Comparison of ENCODE assay signal across 28 cellular contexts in the genomic region with DNA sequence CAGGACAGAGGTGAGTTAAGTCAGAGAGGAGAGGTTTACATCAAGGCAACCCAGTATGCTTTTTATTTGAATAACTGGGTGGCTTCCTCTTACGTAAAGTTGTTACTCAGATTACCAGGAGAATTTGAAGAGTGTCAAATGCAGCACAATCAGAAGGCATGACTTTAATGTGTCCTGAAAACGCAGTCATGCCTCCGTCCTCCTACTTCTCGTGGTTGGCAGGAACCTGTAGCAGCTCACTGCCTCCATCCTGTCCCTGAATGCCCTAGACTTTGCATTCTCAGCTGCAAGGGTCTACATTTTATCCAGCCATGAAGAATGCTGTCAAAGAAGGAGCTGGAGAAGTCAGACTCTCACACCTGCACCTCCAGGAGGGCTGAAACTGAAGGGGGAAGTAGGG.
"Had no signal": no experiment of that assay in that cellular context is flagged by ENCODE, and none has a peak within 500 bp of the region (broad histone marks: within the 10 kb centered on the region; RNA-seq: fewer than 3 reads in every experiment).

No MANE protein-coding gene starts in this region.

- H2AFZ ChIP-seq: neural progenitor cell had no signal

- ATAC-seq: naive thymus-derived CD4-positive, alpha-beta T cell; natural killer cell; right cardiac atrium; right lobe of liver; stimulated activated effector memory CD8-positive, alpha-beta T cell treated with anti-CD3 and anti-CD28 coated beads, Interleukin-12 subunit alpha, Interleukin-12 subunit beta, amount 100 ng/mL, for 72 hours; stimulated activated naive B cell treated with anti-CD40 and anti-IgM and Interleukin-4, amounts not matched to agents 10 μg/mL and 1 μg/mL and 100 μg/mL, for 72 hours had no signal

- H3K9me3 Mint-ChIP-seq: natural killer cell; stimulated activated effector memory CD8-positive, alpha-beta T cell treated with anti-CD3 and anti-CD28 coated beads, Interleukin-12 subunit alpha, Interleukin-12 subunit beta, amount 100 ng/mL, for 72 hours had no signal

- H3K4me3 Mint-ChIP-seq: naive thymus-derived CD4-positive, alpha-beta T cell; natural killer cell; nephron; neural progenitor cell; stimulated activated effector memory CD8-positive, alpha-beta T cell treated with anti-CD3 and anti-CD28 coated beads, Interleukin-12 subunit alpha, Interleukin-12 subunit beta, amount 100 ng/mL, for 72 hours; stimulated activated naive B cell treated with anti-CD40 and anti-IgM and Interleukin-4, amounts not matched to agents 10 μg/mL and 1 μg/mL and 100 μg/mL, for 72 hours; stimulated activated naive CD8-positive, alpha-beta T cell treated with anti-CD3 and anti-CD28 coated beads, Interleukin-15, Interleukin-2, amounts not matched to agents 100 ng/mL and 50 ng/mL, for 24 hours had no signal

- H3K4me1 ChIP-seq: prostate gland, right lobe of liver, sigmoid colon, suprapubic skin, testis, tibial artery, transverse colon, upper lobe of left lung, vagina had no signal

- H3K36me3 Mint-ChIP-seq: natural killer cell; neural progenitor cell; stimulated activated effector memory CD8-positive, alpha-beta T cell treated with anti-CD3 and anti-CD28 coated beads, Interleukin-12 subunit alpha, Interleukin-12 subunit beta, amount 100 ng/mL, for 72 hours had no signal

- H3K27me3 ChIP-seq: neural progenitor cell, neutrophil, ovary, right lobe of liver, sigmoid colon, suprapubic skin, testis, tibial artery, transverse colon, upper lobe of left lung, vagina had no signal

- H3K4me1 Mint-ChIP-seq: naive thymus-derived CD4-positive, alpha-beta T cell; natural killer cell; stimulated activated effector memory CD8-positive, alpha-beta T cell treated with anti-CD3 and anti-CD28 coated beads, Interleukin-12 subunit alpha, Interleukin-12 subunit beta, amount 100 ng/mL, for 72 hours; stimulated activated naive B cell treated with anti-CD40 and anti-IgM and Interleukin-4, amounts not matched to agents 10 μg/mL and 1 μg/mL and 100 μg/mL, for 72 hours had no signal

- H3K27ac Mint-ChIP-seq: naive thymus-derived CD4-positive, alpha-beta T cell; natural killer cell; nephron; neural progenitor cell; stimulated activated effector memory CD8-positive, alpha-beta T cell treated with anti-CD3 and anti-CD28 coated beads, Interleukin-12 subunit alpha, Interleukin-12 subunit beta, amount 100 ng/mL, for 72 hours; stimulated activated naive B cell treated with anti-CD40 and anti-IgM and Interleukin-4, amounts not matched to agents 10 μg/mL and 1 μg/mL and 100 μg/mL, for 72 hours; stimulated activated naive CD8-positive, alpha-beta T cell treated with anti-CD3 and anti-CD28 coated beads, Interleukin-15, Interleukin-2, amounts not matched to agents 100 ng/mL and 50 ng/mL, for 24 hours had no signal

- FAIRE-seq: small intestine, urothelium cell line had no signal

- H3K4me2 ChIP-seq: neural progenitor cell had no signal

- H3K4me3 ChIP-seq: neural progenitor cell, ovary, prostate gland, right lobe of liver, sigmoid colon, suprapubic skin, testis, tibial artery, transverse colon, upper lobe of left lung, vagina had no signal

- H3K9me3 ChIP-seq: neutrophil, ovary, prostate gland, right lobe of liver, sigmoid colon, suprapubic skin, testis, tibial artery, transverse colon, upper lobe of left lung, vagina had no signal

- DNase-seq: naive thymus-derived CD4-positive, alpha-beta T cell; natural killer cell; nucleus accumbens; ovary; right cardiac atrium; right lobe of liver; sigmoid colon; small intestine; stimulated activated CD4-positive, alpha-beta T cell treated with anti-CD3 and anti-CD28 coated beads, Interleukin-15, amount 100 ng/mL, for 24 hours; stimulated activated CD4-positive, alpha-beta T cell treated with anti-CD3 and anti-CD28 coated beads, Interleukin-2, amount 100 ng/mL, for 24 hours; stimulated activated CD4-positive, alpha-beta T cell treated with anti-CD3 and anti-CD28 coated beads, Interleukin-2, amount 100 ng/mL, for 48 hours; stimulated activated CD4-positive, alpha-beta T cell treated with anti-CD3 and anti-CD28 coated beads, Interleukin-4, amount 100 ng/mL, for 24 hours; stimulated activated naive B cell treated with anti-CD40 and anti-IgM and Interleukin-4, amounts not matched to agents 10 μg/mL and 1 μg/mL and 100 μg/mL, for 72 hours; stimulated activated naive CD4-positive, alpha-beta T cell treated with Interleukin-2 at 50 U/mL for 16 hours; substantia nigra; testis; tibial artery; transverse colon; upper lobe of left lung had no signal

- H3K27ac ChIP-seq: neural progenitor cell, neutrophil, ovary, prostate gland, right lobe of liver, sigmoid colon, suprapubic skin, testis, tibial artery, transverse colon, upper lobe of left lung, vagina had no signal

- H3K9ac ChIP-seq: neural progenitor cell had no signal

- H3K36me3 ChIP-seq: neural progenitor cell, neutrophil, ovary, prostate gland, right lobe of liver, sigmoid colon, suprapubic skin, tibial artery, transverse colon, upper lobe of left lung, vagina had no signal
